10 cellular contexts compared by ENCODE assay signal in genomic region chr12:57852195-57852594, GRCh38. TPM values are rescaled to one million over a fixed set of nuclear protein-coding genes. Genes with fewer than 3 reads are reported as not detected.
DNase-seq lines count a peak whose midpoint lies in the region; TF ChIP-seq lines count a peak whose summit lies in the region.
"Had no signal": no experiment of that assay in that cellular context is flagged by ENCODE, and none has a peak within 500 bp of the region (broad histone marks: within the 10 kb centered on the region; RNA-seq: fewer than 3 reads in every experiment).

No MANE protein-coding gene starts in this region.

- TF ChIP-seq POLR2A in thyroid gland (IDR thresholded peaks at IDR 0.05): no peak

- peak overlapping the region; percentile 82 for H3K9ac ChIP-seq in muscle layer of colon (ENCODE audit: low read length)

- WGBS in thyroid gland, 2 donors: 21 to 35% methylated on average over 9 to 10 of the region's 11 CpGs

- H3K27me3 ChIP-seq in muscle layer of colon (ENCODE audit: control insufficient read depth in 1 of 2, insufficient read depth in 2 of 2, low read length in 2 of 2) (no peaks in the 10 kb centered on the region), thyroid gland (no peaks in the 10 kb centered on the region)

- peaks cover 29% of the 10 kb centered on the region for H3K4me1 ChIP-seq in muscle layer of colon (ENCODE audit: insufficient read depth, low read length)
- H3K4me1 ChIP-seq in thyroid gland: peaks cover 12 to 21% of the 10 kb centered on the region in 2 donors

- intact Hi-C loops in thyroid gland (cut with DNase I): loop anchor here (5.0 kb wide), 1 partner anchor 40 kb away; no protein-coding TSS in a partner anchor

- no peak for TF ChIP-seq CTCF in fibroblast of mammary gland (conservative IDR thresholded peaks at IDR 0.05; ENCODE audit: control insufficient read depth, insufficient read depth, low read depth, low read length)
- no peak for TF ChIP-seq CTCF in thyroid gland (IDR thresholded peaks at IDR 0.05)

- H3K4me3 ChIP-seq in fibroblast of mammary gland (ENCODE audit: control insufficient read depth, low read depth, low read length): peak overlapping the region; percentile 27
- H3K4me3 ChIP-seq in muscle layer of colon (ENCODE audit: low read depth in 1 of 2, low read length in 2 of 2): peak overlapping the region; percentile 29 to 48
- H3K4me3 ChIP-seq in thyroid gland (replicated peaks in 1 of 3): peak overlapping the region in 2 of 3 donors; percentile 13 to 43
- H3K4me3 ChIP-seq: PC-9 had no signal

- H3K36me3 ChIP-seq in muscle layer of colon (ENCODE audit: insufficient read depth, low read length): no peaks in the 10 kb centered on the region
- H3K36me3 ChIP-seq in thyroid gland: no peaks in the 10 kb centered on the region

- H3K9me3 ChIP-seq in muscle layer of colon (ENCODE audit: low read length) (no peaks in the 10 kb centered on the region), thyroid gland (no peaks in the 10 kb centered on the region)

- H3K27ac ChIP-seq in muscle layer of colon (ENCODE audit: low read depth, low read length) (peak overlapping the region; percentile 94), thyroid gland (peak overlapping the region; percentile 41 to 70 (median 56))
- H3K27ac ChIP-seq: 22Rv1, PC-9 had no signal

- peak; percentile 44 for DNase-seq in DMS53 (lab: John Stamatoyannopoulos, UW)
- no peak for DNase-seq in DMS53 treated with DMSO at 0.1 percent for 48 hours (lab: John Stamatoyannopoulos, UW; ENCODE audit: unreplicated experiment)
- no peak for DNase-seq in fibroblast of mammary gland (ENCODE audit: low read depth)
- peak; percentile 48 to 51 for DNase-seq in thyroid gland
- DNase-seq in SIG-M5 treated with dmso at 0.1 percent for 504 hours (lab: John Stamatoyannopoulos, UW; ENCODE audit: unreplicated experiment): no peak
- no peak for DNase-seq in NCI-H226
- no peak for DNase-seq in kidney glomerular epithelial cell (lab: John Stamatoyannopoulos, UW)
- DNase-seq: PC-9 had no signal

RNA-seq across cellular contexts. Expression of gene CTDSP2, which starts 5.7 kb away (rescaled TPM):
- total RNA-seq in thyroid gland: 100 to 1,000 TPM in 3 of 4 donors, 10 to 100 TPM in 1; 91.5 to 190 (median 138) TPM

RNA-seq across cellular contexts. Expression of gene AVIL, which starts 33.7 kb away (rescaled TPM):
- 10 to 100 TPM in 1 of 4 donors, 1 to 10 TPM in 3; 5.1 to 15.7 (median 7.8) TPM for total RNA-seq in thyroid gland

Comparison
In these comparisons a context has a peak if more than half of its experiments do, and no peak if none do; other contexts are left out.
1. DNase-seq: peak in DMS53 (single experiment) and thyroid gland (2 of 2); none in DMS53 treated with DMSO at 0.1 percent for 48 hours (single experiment), fibroblast of mammary gland (single experiment), SIG-M5 treated with dmso at 0.1 percent for 504 hours (single experiment), NCI-H226 (single experiment) and kidney glomerular epithelial cell (single experiment).
2. Peak in every context shown above with its lines, with median percentiles within 50 percentile points of each other: H3K4me3 ChIP-seq.